ENCODE assay signal across 12 cellular contexts in the genomic region with DNA sequence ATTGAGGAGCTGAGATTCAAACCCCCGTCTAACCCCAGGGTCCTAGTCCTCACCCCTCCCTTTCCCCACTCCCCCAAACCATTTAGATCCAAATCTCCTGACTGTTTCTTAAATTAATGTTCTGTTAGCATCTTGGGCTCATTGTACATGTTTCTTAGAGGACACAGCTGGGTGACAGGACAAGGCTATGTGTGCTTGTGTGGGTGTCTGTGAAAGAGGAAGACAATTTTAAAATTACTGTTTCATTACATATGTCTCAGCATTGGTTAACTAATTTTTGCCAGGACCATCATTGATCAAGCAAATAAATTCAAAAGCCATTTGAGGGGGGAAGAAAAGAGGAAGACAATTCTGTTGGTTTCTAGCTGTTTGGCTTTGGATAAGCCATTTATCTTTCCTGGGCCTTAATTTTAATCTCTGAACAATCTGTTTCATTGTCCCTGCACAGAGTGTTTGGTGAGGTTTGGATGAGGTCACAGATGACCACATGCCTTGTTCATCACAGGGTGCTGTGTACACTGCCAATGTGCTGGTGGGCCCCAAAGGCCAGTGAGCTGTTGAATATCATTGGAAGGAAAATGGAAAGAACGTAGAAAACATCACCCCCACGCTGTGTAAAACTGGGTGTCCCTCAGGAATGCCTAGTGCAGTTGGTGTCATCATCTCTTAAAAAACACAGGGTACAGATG.
"Had no signal": no experiment of that assay in that cellular context is flagged by ENCODE, and none has a peak within 500 bp of the region (broad histone marks: within the 10 kb centered on the region; RNA-seq: fewer than 3 reads in every experiment).

No MANE protein-coding gene starts in this region.

- H3K27ac Mint-ChIP-seq: activated CD4-positive, alpha-beta memory T cell treated with anti-CD3 and anti-CD28 coated beads for 36 hours; activated naive CD8-positive, alpha-beta T cell treated with anti-CD3 and anti-CD28 coated beads, Interleukin-2, amount 10 ng/mL, durations not matched to agents 7 days and 5 days; nephron progenitor cell had no signal

- H3K4me3 Mint-ChIP-seq: activated CD4-positive, alpha-beta memory T cell treated with anti-CD3 and anti-CD28 coated beads for 36 hours; activated naive CD8-positive, alpha-beta T cell treated with anti-CD3 and anti-CD28 coated beads, Interleukin-2, amount 10 ng/mL, durations not matched to agents 7 days and 5 days; nephron progenitor cell had no signal

- H3K36me3 ChIP-seq: breast epithelium, left ventricle myocardium inferior, tibial artery had no signal

- H3K9me3 Mint-ChIP-seq: activated CD4-positive, alpha-beta memory T cell treated with anti-CD3 and anti-CD28 coated beads for 36 hours; activated naive CD8-positive, alpha-beta T cell treated with anti-CD3 and anti-CD28 coated beads, Interleukin-2, amount 10 ng/mL, durations not matched to agents 7 days and 5 days had no signal

- ATAC-seq: foreskin keratinocyte had no signal

- DNase-seq: activated CD4-positive, alpha-beta memory T cell treated with anti-CD3 and anti-CD28 coated beads for 36 hours; activated CD8-positive, alpha-beta memory T cell treated with anti-CD3 and anti-CD28 coated beads, Interleukin-2, amount 50 U/mL, for 4 hours; activated naive CD8-positive, alpha-beta T cell treated with anti-CD3 and anti-CD28 coated beads, Interleukin-2, amount 10 ng/mL, durations not matched to agents 7 days and 5 days; foreskin keratinocyte; left ventricle myocardium inferior; mesendoderm; nephron progenitor cell; T1000; tibial artery had no signal

- H3K27ac ChIP-seq: breast epithelium, foreskin keratinocyte, left ventricle myocardium inferior, skin epidermis, tibial artery, VCaP had no signal

- H3K9me3 ChIP-seq: breast epithelium, left ventricle myocardium inferior, tibial artery had no signal

- H3K4me1 ChIP-seq: breast epithelium, foreskin keratinocyte, tibial artery had no signal

- H3K4me1 Mint-ChIP-seq: activated naive CD8-positive, alpha-beta T cell treated with anti-CD3 and anti-CD28 coated beads, Interleukin-2, amount 10 ng/mL, durations not matched to agents 7 days and 5 days had no signal

- H3K36me3 Mint-ChIP-seq: activated CD4-positive, alpha-beta memory T cell treated with anti-CD3 and anti-CD28 coated beads for 36 hours; activated naive CD8-positive, alpha-beta T cell treated with anti-CD3 and anti-CD28 coated beads, Interleukin-2, amount 10 ng/mL, durations not matched to agents 7 days and 5 days had no signal

- H3K4me3 ChIP-seq: breast epithelium, left ventricle myocardium inferior, skin epidermis, tibial artery had no signal

- H3K27me3 ChIP-seq: breast epithelium, tibial artery had no signal
